ENCODE assay signal across 1 cellular context in genomic region chr16:70454221-70455034, GRCh38.
A peak's percentile ranks its signal among the peaks of the same experiment; 100 is the strongest.
TF ChIP-seq lines count a peak whose summit lies in the region.

Gene FCSK (plus strand): TSS chr16:70454595. CDS start chr16:70463191, 8,596 bp downstream.

TF ChIP-seq in HepG2, 621 proteins besides CTCF, POLR2A, EP300 and RAD21 (continued from another document and continues in another):
- peak; percentile 34; the same call in 1 of the 2 replicates for TF ChIP-seq SMAD9 (CRISPR knock-in tag; IDR thresholded peaks at IDR 0.05)
- no peak for TF ChIP-seq ZNF432 (CRISPR knock-in tag; IDR thresholded peaks at IDR 0.05; ENCODE audit: borderline replicate concordance)
- TF ChIP-seq SOX13 (IDR thresholded peaks at IDR 0.05) = no peak
- TF ChIP-seq SOX13 (CRISPR knock-in tag; conservative IDR thresholded peaks at IDR 0.05 in 1 of 2, IDR thresholded peaks at IDR 0.05 in 1 of 2) = 0 out of 4 replicates have a peak, but pooled peaks of 1 of the 2 experiments have one; percentile 11
- TF ChIP-seq AHR (CRISPR knock-in tag; IDR thresholded peaks at IDR 0.05) = peak; percentile 88
- peak; percentile 26; the same call in 1 of the 2 replicates for TF ChIP-seq MAZ (IDR thresholded peaks at IDR 0.05; ENCODE audit: borderline replicate concordance, low read depth, low read length)
- peak; percentile 70 for TF ChIP-seq MAZ (CRISPR knock-in tag; IDR thresholded peaks at IDR 0.05; ENCODE audit: low read depth)
- peak; percentile 91 for TF ChIP-seq ZNF264 (CRISPR knock-in tag; IDR thresholded peaks at IDR 0.05)
- peak; percentile 96 for TF ChIP-seq PHF8 (CRISPR knock-in tag; IDR thresholded peaks at IDR 0.05)
- TF ChIP-seq ZNF546 (CRISPR knock-in tag; conservative IDR thresholded peaks at IDR 0.05) = peak; percentile 88; the same call in 1 of the 2 replicates
- peak; percentile 43; the same call in 1 of the 2 replicates for TF ChIP-seq FOXO1 (CRISPR knock-in tag; IDR thresholded peaks at IDR 0.05)
- no peak for TF ChIP-seq PLRG1 (conservative IDR thresholded peaks at IDR 0.05)
- peak; percentile 80 for TF ChIP-seq PRDM10 (CRISPR knock-in tag; IDR thresholded peaks at IDR 0.05; ENCODE audit: low read depth)
- TF ChIP-seq TBX2 (CRISPR knock-in tag; IDR thresholded peaks at IDR 0.05; ENCODE audit: borderline replicate concordance) = peak; percentile 79
- no peak for TF ChIP-seq SIN3B (IDR thresholded peaks at IDR 0.05; ENCODE audit: low read length)
- no peak for TF ChIP-seq SMARCE1 (IDR thresholded peaks at IDR 0.05; ENCODE audit: borderline replicate concordance)
- peak; percentile 88 for TF ChIP-seq TSC22D2 (CRISPR knock-in tag; IDR thresholded peaks at IDR 0.05; ENCODE audit: borderline replicate concordance)
- no peak; the same call in none of the 2 replicates for TF ChIP-seq ZNF441 (CRISPR knock-in tag; IDR thresholded peaks at IDR 0.05; ENCODE audit: borderline replicate concordance)
- TF ChIP-seq ZMAT3 (CRISPR knock-in tag; conservative IDR thresholded peaks at IDR 0.05) = peak; percentile 87
- TF ChIP-seq ZNF235 (CRISPR knock-in tag; IDR thresholded peaks at IDR 0.05; ENCODE audit: borderline replicate concordance) = peak; percentile 86; the same call in 1 of the 2 replicates
- peak; percentile 50; the same call in 1 of the 2 replicates for TF ChIP-seq RNF2 (conservative IDR thresholded peaks at IDR 0.05; ENCODE audit: low read depth)
- peak; percentile 47 for TF ChIP-seq TFDP2 (CRISPR knock-in tag; IDR thresholded peaks at IDR 0.05)
- TF ChIP-seq CEBPB (IDR thresholded peaks at IDR 0.05; ENCODE audit: borderline replicate concordance, low read depth, low read length) = no peak
- peak; percentile 61; the same call in 1 of the 2 replicates for TF ChIP-seq ATF3 (CRISPR knock-in tag; IDR thresholded peaks at IDR 0.05)
- TF ChIP-seq ZNF629 (CRISPR knock-in tag; conservative IDR thresholded peaks at IDR 0.05) = peak; percentile 53; the same call in 1 of the 2 replicates
- TF ChIP-seq PAWR (CRISPR knock-in tag; IDR thresholded peaks at IDR 0.05; ENCODE audit: borderline replicate concordance) = no peak
- no peak; the same call in none of the 2 replicates for TF ChIP-seq ZNF142 (CRISPR knock-in tag; IDR thresholded peaks at IDR 0.05)
- peak; percentile 90 for TF ChIP-seq ZFY (CRISPR knock-in tag; IDR thresholded peaks at IDR 0.05)
- peak; percentile 80 for TF ChIP-seq ATF1 (CRISPR knock-in tag; IDR thresholded peaks at IDR 0.05)
- TF ChIP-seq ZNF574 (CRISPR knock-in tag; IDR thresholded peaks at IDR 0.05) = peak; percentile 93
- TF ChIP-seq YEATS4 (CRISPR knock-in tag; IDR thresholded peaks at IDR 0.05; ENCODE audit: borderline replicate concordance) = peak; percentile 98
- peak; percentile 80; the same call in 1 of the 2 replicates for TF ChIP-seq ZNF274 (CRISPR knock-in tag; IDR thresholded peaks at IDR 0.05)
- TF ChIP-seq GLMP (CRISPR knock-in tag; IDR thresholded peaks at IDR 0.05; ENCODE audit: borderline replicate concordance) = no peak
- TF ChIP-seq ATAD3A (CRISPR knock-in tag; IDR thresholded peaks at IDR 0.05) = no peak
- TF ChIP-seq FOXK1 (CRISPR knock-in tag; IDR thresholded peaks at IDR 0.05; ENCODE audit: borderline replicate concordance, low read depth) = peak; percentile 56; the same call in 1 of the 2 replicates
